9 cellular contexts compared by ENCODE assay signal in the genomic region with DNA sequence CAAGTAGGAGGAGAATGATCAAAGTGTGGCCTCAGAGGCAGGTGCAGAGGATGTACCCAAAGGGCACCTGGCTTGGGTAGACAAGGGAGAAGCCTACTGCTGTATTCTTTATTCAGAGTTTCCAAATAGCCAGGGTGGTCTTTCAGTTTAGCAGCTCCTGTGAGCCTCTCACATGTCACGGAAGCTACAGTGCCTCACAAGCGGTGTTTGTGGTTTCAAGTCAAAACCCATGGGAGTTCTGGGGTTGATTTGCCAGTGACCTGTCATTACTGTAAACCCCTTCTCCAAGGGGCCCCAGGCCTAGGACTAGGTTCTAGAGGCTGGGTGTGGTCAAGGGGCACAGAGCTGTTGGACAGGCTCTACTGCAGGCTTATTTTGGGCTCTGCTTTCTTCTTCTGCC. TPM values are rescaled to one million over a fixed set of nuclear protein-coding genes. Genes with fewer than 3 reads are reported as not detected.
DNase-seq lines count a peak whose midpoint lies in the region; ATAC-seq and TF ChIP-seq lines count a peak whose summit lies in the region.
"Had no signal": no experiment of that assay in that cellular context is flagged by ENCODE, and none has a peak within 500 bp of the region (broad histone marks: within the 10 kb centered on the region; RNA-seq: fewer than 3 reads in every experiment).

No MANE protein-coding gene starts in this region.

- H2AFZ ChIP-seq in SK-N-SH (ENCODE audit: low read depth) = no peak overlapping the region

- H3K79me2 ChIP-seq in SK-N-SH (ENCODE audit: insufficient read depth) = no peaks in the 10 kb centered on the region

- 75% methylated on average over 2 of the region's 2 CpGs for WGBS in SK-N-SH (ENCODE audit: low lambda C conversion rate)

- no peaks in the 10 kb centered on the region for H4K20me1 ChIP-seq in SK-N-SH (ENCODE audit: insufficient read depth)

- H3K36me3 ChIP-seq in SK-N-SH (replicated peaks in 1 of 2; ENCODE audit: control insufficient read depth in 1 of 2, insufficient read depth in 2 of 2, low read length in 1 of 2) = no peaks in the 10 kb centered on the region

- TF ChIP-seq CTCF in SK-N-SH (IDR thresholded peaks at IDR 0.05) = no peak

- peak overlapping the region in 7 of 8 donors; percentile 6 to 82 (median 64) for H3K4me3 Mint-ChIP-seq in naive B cell

- no peak overlapping the region for H3K27ac ChIP-seq in SK-N-SH (ENCODE audit: low read depth in 2 of 2, low read length in 1 of 2)
- H3K27ac ChIP-seq: psoas muscle had no signal

- no peaks in the 10 kb centered on the region for H3K9me2 ChIP-seq in SK-N-SH

- no peak for TF ChIP-seq EP300 in SK-N-SH (IDR thresholded peaks at IDR 0.05; ENCODE audit: borderline replicate concordance in 1 of 2, low read depth in 1 of 2, low read length in 1 of 2)

- no peaks in the 10 kb centered on the region for H3K4me1 ChIP-seq in SK-N-SH (ENCODE audit: control insufficient read depth in 1 of 2, insufficient read depth in 2 of 2, low read depth in 1 of 2, low read length in 1 of 2)
- H3K4me1 ChIP-seq: psoas muscle had no signal

- ATAC-seq in GM18870 (IDR thresholded peaks at IDR 0.05; ENCODE audit: unreplicated experiment) (peak; percentile 42), GM21619 (IDR thresholded peaks at IDR 0.05; ENCODE audit: unreplicated experiment) (peak; percentile 72), HG03442 (IDR thresholded peaks at IDR 0.05; ENCODE audit: unreplicated experiment) (peak; percentile 57), naive B cell (ENCODE audit: low read depth in 2 of 2) (peak; percentile 67 to 79)
- ATAC-seq: psoas muscle had no signal

- H3K4me3 ChIP-seq in SK-N-SH (ENCODE audit: low read depth in 2 of 2, low read length in 1 of 2) = no peak overlapping the region
- H3K4me3 ChIP-seq: psoas muscle had no signal

- no peak overlapping the region for H3K9ac ChIP-seq in SK-N-SH

- no peak overlapping the region for H3K4me2 ChIP-seq in SK-N-SH

- peaks cover 8% of the 10 kb centered on the region; the same call in 1 of the 2 replicates for H3K27me3 ChIP-seq in SK-N-SH (ENCODE audit: insufficient read depth)

- CTCF ChIA-PET in SK-N-SH (lab: Yijun Ruan, JAX) = no interaction called here

- no peaks in the 10 kb centered on the region for H3F3A ChIP-seq in SK-N-SH (replicated peaks; ENCODE audit: insufficient read depth)

- TF ChIP-seq RAD21 in SK-N-SH (IDR thresholded peaks at IDR 0.05; ENCODE audit: low read length) = no peak

- H3K4me1 Mint-ChIP-seq in naive B cell = peaks cover 32 to 43% (median 38%) of the 10 kb centered on the region in 3 donors

- H3K9me3 ChIP-seq in SK-N-SH = no peaks in the 10 kb centered on the region
- H3K9me3 ChIP-seq: psoas muscle had no signal

- DNase-seq in naive B cell (peak; percentile 69), SK-N-SH (no peak), NCI-H2171 (lab: John Stamatoyannopoulos, UW) (no peak)
- DNase-seq in stimulated activated CD4-positive, alpha-beta T cell treated with anti-CD3 and anti-CD28 coated beads, Interleukin-4, amount 100 ng/mL, for 4 hours = no peak
- DNase-seq: effector memory CD4-positive, alpha-beta T cell; psoas muscle had no signal

- POLR2A ChIA-PET in SK-N-SH (lab: Yijun Ruan, JAX) = no interaction called here

- H3K36me3 Mint-ChIP-seq in naive B cell = no peaks in the 10 kb centered on the region

- H3K27ac Mint-ChIP-seq in naive B cell = peak overlapping the region in 5 of 6 donors; percentile 28 to 78 (median 51)

- no peaks in the 10 kb centered on the region for H3K9me3 Mint-ChIP-seq in naive B cell

- peaks cover 0 to 11% (median 8%) of the 10 kb centered on the region in 3 donors for H3K27me3 Mint-ChIP-seq in naive B cell

TF ChIP-seq in SK-N-SH, 30 proteins besides CTCF, POLR2A, EP300 and RAD21:
- TF ChIP-seq SIN3A (IDR thresholded peaks at IDR 0.05; ENCODE audit: borderline replicate concordance, low read depth, low read length) = no peak
TF ChIP-seq in SK-N-SH: peak in this region for 0.

RNA-seq across cellular contexts. Expression of gene IL10, which starts 10.2 kb away (rescaled TPM):
- under 1 TPM in 2 of 6 donors, not detected in 4; 0.17 to 0.31 TPM for polyA plus RNA-seq in naive B cell (ENCODE audit: low read depth in 6 of 6)
- not detected in 2 replicates for polyA plus RNA-seq in SK-N-SH (2012; rRNA removed)
- not detected in 2 replicates for polyA plus RNA-seq in SK-N-SH (2012; cell fraction: cytosol; rRNA removed)
- not detected in 2 replicates for polyA plus RNA-seq in SK-N-SH (2012; cell fraction: nucleus; rRNA removed)

RNA-seq across cellular contexts. Expression of gene IL19, which starts 11.9 kb away (rescaled TPM):
- polyA plus RNA-seq in naive B cell (ENCODE audit: low read depth in 6 of 6) = not detected
- not detected in 2 replicates for polyA plus RNA-seq in SK-N-SH (2012; rRNA removed)
- polyA plus RNA-seq in SK-N-SH (2012; cell fraction: cytosol; rRNA removed) = not detected in 2 replicates
- 0.07 TPM in 1 of 2 replicates, not detected in the other for polyA plus RNA-seq in SK-N-SH (2012; cell fraction: nucleus; rRNA removed)
- polyA plus RNA-seq: psoas muscle had no signal
